ENCODE assay signal across 6 cellular contexts in the genomic region with DNA sequence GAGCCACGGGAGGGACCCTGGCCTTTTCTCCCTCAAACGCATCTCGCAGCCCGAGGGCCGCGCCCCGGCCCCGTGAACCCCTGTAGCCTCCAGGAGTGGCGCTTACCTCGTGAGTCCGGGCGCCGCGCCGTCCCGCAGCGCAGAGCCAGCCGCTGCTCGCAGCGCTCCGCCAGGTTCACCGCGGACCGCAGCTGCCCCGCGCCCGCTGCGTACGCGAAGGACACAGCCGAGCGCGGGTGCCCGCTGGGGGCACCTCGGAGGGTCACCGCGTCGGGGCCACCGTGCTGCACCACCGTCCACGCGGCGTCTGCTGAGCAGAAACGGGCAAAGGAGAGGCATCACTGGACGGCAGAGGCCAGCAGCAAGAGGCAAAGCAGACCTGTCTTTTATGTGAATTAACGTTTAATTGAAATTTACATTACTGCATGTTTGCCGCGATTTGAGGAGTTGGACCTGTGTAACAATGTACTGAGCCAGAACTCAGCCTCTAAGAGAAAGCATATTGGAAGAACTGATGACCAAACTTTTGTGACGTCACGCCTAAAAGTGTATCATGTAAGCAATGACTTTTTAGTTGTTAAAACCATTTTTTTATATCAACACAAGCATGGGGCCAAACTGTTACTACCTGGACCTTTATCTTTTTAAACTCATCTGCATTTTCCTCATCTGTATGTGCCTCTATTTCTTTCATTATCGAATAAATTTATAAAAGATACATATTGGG.
DNase-seq lines count a peak whose midpoint lies in the region; TF ChIP-seq lines count a peak whose summit lies in the region.
"Not testable (repeated sequence)": the region's sequence is repeated elsewhere in the genome, so short reads cannot be mapped to it uniquely, and the experiment has no call there.

No MANE protein-coding gene starts in this region.

- intact Hi-C loops in testis (cut with DNase I; ENCODE audit: low total_unique reads), result not testable (repeated sequence)

- H2AK5ac ChIP-seq in H9 (ENCODE audit: insufficient read length, low read length); mesenchymal stem cell (ENCODE audit: low read length, severe bottlenecking): not testable (repeated sequence)

- H3K14ac ChIP-seq in H9 (ENCODE audit: insufficient read depth, low read length); mesenchymal stem cell (ENCODE audit: low read length in 2 of 2): not testable (repeated sequence)

- H3K9me3 Mint-ChIP-seq in H9, result not testable (repeated sequence)

- H3K9me3 ChIP-seq in H9 (ENCODE audit: control insufficient read depth, low read depth, low read length); mesenchymal stem cell (ENCODE audit: control insufficient read depth, low read length); testis: not testable (repeated sequence)

- H4K5ac ChIP-seq in H9 (ENCODE audit: insufficient read length, low read depth, low read length), result not testable (repeated sequence)

- not testable (repeated sequence) for H3K4me3 ChIP-seq in mesenchymal stem cell (ENCODE audit: insufficient read depth in 1 of 2, low read depth in 1 of 2, low read length in 2 of 2)
- peak overlapping the region; percentile 18 to 34 for H3K4me3 ChIP-seq in testis

- not testable (repeated sequence) for H3K27ac Mint-ChIP-seq in H9

- TF ChIP-seq CTCF in H9 (conservative IDR thresholded peaks at IDR 0.05); testis (IDR thresholded peaks at IDR 0.05): not testable (repeated sequence)

- H3K4ac ChIP-seq in H9 (ENCODE audit: low read depth, low read length); mesenchymal stem cell (ENCODE audit: low read depth in 1 of 2, low read length in 2 of 2): not testable (repeated sequence)

- WGBS in H9 (ENCODE audit: extremely low coverage, insufficient read length, low lambda C conversion rate), result no CpG with 5 or more reads among the region's 51 CpGs
- 95% methylated on average over 34 of the region's 51 CpGs for WGBS in mesenchymal stem cell
- 35 to 44% methylated on average over 30 to 31 of the region's 51 CpGs for WGBS in testis, 2 donors

- not testable (repeated sequence) for H3K4me1 Mint-ChIP-seq in H9

- not testable (repeated sequence) for H2AFZ ChIP-seq in H9 (ENCODE audit: low read length); mesenchymal stem cell (ENCODE audit: low read depth, low read length)

- not testable (repeated sequence) for H3K4me1 ChIP-seq in H9 (ENCODE audit: insufficient read depth, low read length); mesenchymal stem cell (ENCODE audit: control insufficient read depth, insufficient read depth, low read depth, low read length); testis

- H3K23me2 ChIP-seq in H9 (ENCODE audit: insufficient read length, low read depth, low read length, poor library complexity, severe bottlenecking), result not testable (repeated sequence)

- TF ChIP-seq POLR2A in testis (IDR thresholded peaks at IDR 0.05), result not testable (repeated sequence)

- H3K23ac ChIP-seq in H9 (ENCODE audit: insufficient read length, low read depth, low read length); mesenchymal stem cell (ENCODE audit: low read length in 2 of 2): not testable (repeated sequence)

- H4K8ac ChIP-seq in H9 (replicated peaks; ENCODE audit: insufficient read length, low read depth, low read length); mesenchymal stem cell (ENCODE audit: low read length): not testable (repeated sequence)

- not testable (repeated sequence) for H2BK15ac ChIP-seq in H9 (ENCODE audit: low read depth, low read length); mesenchymal stem cell (ENCODE audit: low read depth, poor library complexity, severe bottlenecking)

- not testable (repeated sequence) for H3K79me1 ChIP-seq in H9 (ENCODE audit: insufficient read depth, low read depth, low read length, poor library complexity, severe bottlenecking); mesenchymal stem cell (replicated peaks; ENCODE audit: low read length, poor library complexity, severe bottlenecking)

- DNase-seq in D341Med (ENCODE audit: low spot score) (peak; percentile 4), H9 (peak; percentile 24), left kidney (ENCODE audit: low read depth, low spot score) (peak; percentile 22), retina (peak; percentile 8)
- not testable (repeated sequence) for DNase-seq in mesenchymal stem cell, testis

- H2BK20ac ChIP-seq in H9 (ENCODE audit: low read depth, low read length, poor library complexity, severe bottlenecking), result not testable (repeated sequence)

- H4K20me1 ChIP-seq in H9 (ENCODE audit: control insufficient read depth, insufficient read depth, insufficient read length), result not testable (repeated sequence)

- H4K91ac ChIP-seq in H9 (ENCODE audit: insufficient read length, low read depth, low read length), result not testable (repeated sequence)
- peak overlapping the region; percentile 27 for H4K91ac ChIP-seq in mesenchymal stem cell (ENCODE audit: low read length)

- not testable (repeated sequence) for H3K36me3 ChIP-seq in mesenchymal stem cell (ENCODE audit: control insufficient read depth in 1 of 2, insufficient read depth in 2 of 2, low read depth in 1 of 2, low read length in 2 of 2); testis (ENCODE audit: low read depth, missing control alignments)

- not testable (repeated sequence) for H3K9ac ChIP-seq in H9 (ENCODE audit: extremely low read depth, insufficient read length, low read length); mesenchymal stem cell (ENCODE audit: low read length)

- H3K27me3 ChIP-seq in H9 (ENCODE audit: insufficient read depth, low read length); mesenchymal stem cell (ENCODE audit: control insufficient read depth in 1 of 2, insufficient read depth in 1 of 2, low read length in 2 of 2); testis: not testable (repeated sequence)

- H2BK120ac ChIP-seq in H9 (ENCODE audit: low read depth, low read length, poor library complexity, severe bottlenecking); mesenchymal stem cell (ENCODE audit: low read depth, low read length): not testable (repeated sequence)

- H3T11ph ChIP-seq in H9 (ENCODE audit: low read length), result not testable (repeated sequence)

- not testable (repeated sequence) for H2BK5ac ChIP-seq in H9 (ENCODE audit: insufficient read length, low read length); mesenchymal stem cell (ENCODE audit: low read depth, low read length, poor library complexity, severe bottlenecking)

- H3K36me3 Mint-ChIP-seq in H9 (ENCODE audit: insufficient read depth in 1 of 3, low read depth in 3 of 3), result peaks cover 0 to 10% (median 8%) of the 10 kb centered on the region in 3 experiments; a peak in 4 of 7 replicates

- not testable (repeated sequence) for H3K4me3 Mint-ChIP-seq in H9

- not testable (repeated sequence) for H3K27me3 Mint-ChIP-seq in H9 (ENCODE audit: low read depth)

- not testable (repeated sequence) for H3K79me2 ChIP-seq in H9 (ENCODE audit: insufficient read depth, low read length)

- not testable (repeated sequence) for H3K27ac ChIP-seq in H9 (ENCODE audit: insufficient read length, low read depth, low read length); mesenchymal stem cell (ENCODE audit: low read length, poor library complexity, severe bottlenecking); testis

- not testable (repeated sequence) for H3K56ac ChIP-seq in H9 (ENCODE audit: insufficient read length, low read depth, low read length)

- not testable (repeated sequence) for H2BK12ac ChIP-seq in H9 (ENCODE audit: insufficient read length, low read depth, low read length); mesenchymal stem cell (ENCODE audit: low read length in 2 of 2)

- not testable (repeated sequence) for H3K4me2 ChIP-seq in H9 (ENCODE audit: insufficient read depth, insufficient read length, low read length); mesenchymal stem cell (ENCODE audit: low read length, poor library complexity, severe bottlenecking)

- not testable (repeated sequence) for H3K18ac ChIP-seq in H9 (ENCODE audit: insufficient read length, low read depth, low read length); mesenchymal stem cell (ENCODE audit: low read depth in 1 of 2, low read length in 2 of 2)
